In the genomic region with DNA sequence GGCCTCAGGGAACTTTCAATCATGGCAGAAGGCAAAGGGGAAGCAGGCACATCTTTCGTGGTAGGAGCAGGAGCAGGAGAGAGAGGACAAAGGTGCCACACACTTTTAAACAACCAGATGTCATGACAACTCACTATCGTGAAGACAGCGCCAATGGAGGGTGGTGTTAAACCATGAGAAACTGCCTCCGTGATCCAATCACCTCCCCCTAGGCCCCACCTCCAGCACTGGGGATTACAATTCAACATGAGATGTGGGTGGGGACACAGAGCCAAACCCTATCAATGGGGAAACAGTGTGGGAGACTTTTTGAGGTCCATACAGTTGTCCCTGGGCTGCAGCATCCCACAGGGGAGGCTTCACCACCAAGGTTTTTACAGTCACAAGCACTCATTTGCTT, we compare ENCODE assay signal across 17 cellular contexts. TPM values are rescaled to one million over a fixed set of nuclear protein-coding genes. Genes with fewer than 3 reads are reported as not detected.
DNase-seq lines count a peak whose midpoint lies in the region; ATAC-seq and TF ChIP-seq lines count a peak whose summit lies in the region.
"Had no signal": no experiment of that assay in that cellular context is flagged by ENCODE, and none has a peak within 500 bp of the region (broad histone marks: within the 10 kb centered on the region; RNA-seq: fewer than 3 reads in every experiment).

No MANE protein-coding gene starts in this region.

- no peaks in the 10 kb centered on the region for H3F3A ChIP-seq in GM23338 (replicated peaks; ENCODE audit: low read depth)

- H3K9ac ChIP-seq in KMS-11 (no peak overlapping the region), colonic mucosa (ENCODE audit: low read depth in 2 of 2, low read length in 2 of 2) (no peak overlapping the region), mesendoderm (ENCODE audit: low read length) (no peak overlapping the region)
- H3K9ac ChIP-seq: GM23248 had no signal

- H4K20me1 ChIP-seq in GM23338 (replicated peaks; ENCODE audit: insufficient read depth) (no peaks in the 10 kb centered on the region), KMS-11 (ENCODE audit: insufficient read depth) (no peaks in the 10 kb centered on the region)

- H3K4me3 ChIP-seq in GM23338: no peak overlapping the region
- H3K4me3 ChIP-seq in KMS-11 (IDR thresholded peaks at IDR 0.05; ENCODE audit: insufficient read depth, low read depth, low read length): no peak overlapping the region
- no peak overlapping the region for H3K4me3 ChIP-seq in colonic mucosa
- no peak overlapping the region for H3K4me3 ChIP-seq in mesendoderm (ENCODE audit: low read length)
- H3K4me3 ChIP-seq: GM23248, HAP-1, K562 had no signal

- no peak overlapping the region for H3K4me3 Mint-ChIP-seq in GM23338
- no peak overlapping the region for H3K4me3 Mint-ChIP-seq in activated T-helper 2 cell treated with anti-CD3 and anti-CD28 coated beads, Interferon-gamma antibody, Interleukin-2, Interleukin-4, amounts not matched to agents 10 μg/mL and 5 μg/mL and 100 μg/mL, durations not matched to agents 14 hours and 24 hours and 36 hours (ENCODE audit: low read depth)
- H3K4me3 Mint-ChIP-seq: CD4-positive, alpha-beta memory T cell had no signal

- peak overlapping the region; percentile 82 for H2AFZ ChIP-seq in GM23338
- H2AFZ ChIP-seq in KMS-11 (ENCODE audit: low read depth): peak overlapping the region; percentile 8; the same call in 1 of the 2 replicates
- H2AFZ ChIP-seq: GM23248 had no signal

- H3K79me1 ChIP-seq in mesendoderm (ENCODE audit: low read length): no peaks in the 10 kb centered on the region

- no peak overlapping the region for H3K56ac ChIP-seq in mesendoderm (ENCODE audit: low read length)

- H3K4me1 Mint-ChIP-seq in GM23338: peaks cover 8% of the 10 kb centered on the region
- H3K4me1 Mint-ChIP-seq in activated T-helper 2 cell treated with anti-CD3 and anti-CD28 coated beads, Interferon-gamma antibody, Interleukin-2, Interleukin-4, amounts not matched to agents 10 μg/mL and 5 μg/mL and 100 μg/mL, durations not matched to agents 14 hours and 24 hours and 36 hours (ENCODE audit: low read depth): no peaks in the 10 kb centered on the region

- H3K9me3 ChIP-seq in colonic mucosa: no peaks in the 10 kb centered on the region
- H3K9me3 ChIP-seq: BE2C, HAP-1 had no signal

- H2BK120ac ChIP-seq in mesendoderm (ENCODE audit: low read depth, low read length): no peak overlapping the region

- no CpG with 5 or more reads among the region's 4 CpGs for WGBS in mesendoderm (ENCODE audit: extremely low coverage, insufficient coverage, low lambda C conversion rate)

- H4K8ac ChIP-seq in mesendoderm (ENCODE audit: low read depth, low read length): no peak overlapping the region

- H3K36me3 Mint-ChIP-seq in GM23338 (ENCODE audit: low read depth): no peaks in the 10 kb centered on the region
- no peaks in the 10 kb centered on the region for H3K36me3 Mint-ChIP-seq in activated T-helper 2 cell treated with anti-CD3 and anti-CD28 coated beads, Interferon-gamma antibody, Interleukin-2, Interleukin-4, amounts not matched to agents 10 μg/mL and 5 μg/mL and 100 μg/mL, durations not matched to agents 14 hours and 24 hours and 36 hours (ENCODE audit: low read depth)
- H3K36me3 Mint-ChIP-seq: CD4-positive, alpha-beta memory T cell had no signal

- H2BK5ac ChIP-seq in mesendoderm (ENCODE audit: low read length): no peak overlapping the region

- ATAC-seq in GM23338 (peak; percentile 57), HG03571 (IDR thresholded peaks at IDR 0.05; ENCODE audit: unreplicated experiment) (no peak), GM18873 (IDR thresholded peaks at IDR 0.05; ENCODE audit: low FRiP score, unreplicated experiment) (no peak)
- ATAC-seq: K562 had no signal

- peaks cover 3% of the 10 kb centered on the region for H3K27me3 Mint-ChIP-seq in GM23338 (ENCODE audit: insufficient read depth, low read depth, poor library complexity)
- peaks cover 7% of the 10 kb centered on the region for H3K27me3 Mint-ChIP-seq in activated T-helper 2 cell treated with anti-CD3 and anti-CD28 coated beads, Interferon-gamma antibody, Interleukin-2, Interleukin-4, amounts not matched to agents 10 μg/mL and 5 μg/mL and 100 μg/mL, durations not matched to agents 14 hours and 24 hours and 36 hours (ENCODE audit: low read depth)

- H3K36me3 ChIP-seq in GM23338 (ENCODE audit: insufficient read depth): no peaks in the 10 kb centered on the region
- no peaks in the 10 kb centered on the region for H3K36me3 ChIP-seq in KMS-11 (ENCODE audit: insufficient read depth)
- no peaks in the 10 kb centered on the region for H3K36me3 ChIP-seq in colonic mucosa
- H3K36me3 ChIP-seq in mesendoderm (ENCODE audit: control insufficient read depth, insufficient read depth, low read length): no peaks in the 10 kb centered on the region
- H3K36me3 ChIP-seq: BE2C, HAP-1 had no signal

- no peaks in the 10 kb centered on the region for H3K9me2 ChIP-seq in GM23338 (ENCODE audit: insufficient read depth)

- H2BK15ac ChIP-seq in mesendoderm (replicated peaks; ENCODE audit: low read depth): no peak overlapping the region

- H3K27ac Mint-ChIP-seq in GM23338: no peak overlapping the region
- no peak overlapping the region for H3K27ac Mint-ChIP-seq in activated T-helper 2 cell treated with anti-CD3 and anti-CD28 coated beads, Interferon-gamma antibody, Interleukin-2, Interleukin-4, amounts not matched to agents 10 μg/mL and 5 μg/mL and 100 μg/mL, durations not matched to agents 14 hours and 24 hours and 36 hours
- H3K27ac Mint-ChIP-seq: CD4-positive, alpha-beta memory T cell had no signal

- DNase-seq in GM23338 (ENCODE audit: low spot score): peak; percentile 22
- peak; percentile 27 for DNase-seq in colonic mucosa
- DNase-seq in mesendoderm: peak; percentile 18
- no peak for DNase-seq in kidney glomerular epithelial cell (lab: John Stamatoyannopoulos, UW)
- no peak for DNase-seq in activated T-helper 2 cell treated with anti-CD3 and anti-CD28 coated beads, Interferon-gamma antibody, Interleukin-2, Interleukin-4, amounts not matched to agents 10 μg/mL and 5 μg/mL and 100 μg/mL, durations not matched to agents 14 hours and 24 hours and 36 hours (ENCODE audit: low spot score)
- DNase-seq: BE2C; CD4-positive, alpha-beta memory T cell; DND-41; GDM1; GM23248 had no signal

- H2AK5ac ChIP-seq in mesendoderm (ENCODE audit: low read length): no peak overlapping the region

- H3K23ac ChIP-seq in mesendoderm (ENCODE audit: low read length): no peak overlapping the region

- no peak overlapping the region for H3K4me2 ChIP-seq in GM23338
- H3K4me2 ChIP-seq in KMS-11: no peak overlapping the region
- H3K4me2 ChIP-seq in mesendoderm (ENCODE audit: low read length): no peak overlapping the region

- H3K4me1 ChIP-seq in GM23338 (ENCODE audit: insufficient read depth): no peaks in the 10 kb centered on the region
- H3K4me1 ChIP-seq in KMS-11 (ENCODE audit: low read depth, poor library complexity, severe bottlenecking): peaks cover 42% of the 10 kb centered on the region
- H3K4me1 ChIP-seq in colonic mucosa: no peaks in the 10 kb centered on the region
- peaks cover 3% of the 10 kb centered on the region for H3K4me1 ChIP-seq in mesendoderm (ENCODE audit: control insufficient read depth, low read depth, low read length)
- H3K4me1 ChIP-seq: BE2C had no signal

- no peak for TF ChIP-seq CTCF in GM23338 (conservative IDR thresholded peaks at IDR 0.05; ENCODE audit: low read depth in 2 of 2)
- no peak for TF ChIP-seq CTCF in KMS-11 (conservative IDR thresholded peaks at IDR 0.05; ENCODE audit: low read depth, low read length)
- no peak for TF ChIP-seq CTCF in colonic mucosa (IDR thresholded peaks at IDR 0.05)

- no peak overlapping the region for H4K5ac ChIP-seq in mesendoderm (ENCODE audit: low read length)

- no peak overlapping the region for H3K18ac ChIP-seq in mesendoderm (ENCODE audit: low read length)

- no peak overlapping the region for H3K4ac ChIP-seq in mesendoderm (ENCODE audit: low read depth, low read length)

- intact Hi-C loops in colonic mucosa (cut with DNase I): no loop called here
- intact Hi-C loops in activated T-helper 2 cell treated with anti-CD3 and anti-CD28 coated beads, Interferon-gamma antibody, Interleukin-2, Interleukin-4, amounts not matched to agents 10 μg/mL and 5 μg/mL and 100 μg/mL, durations not matched to agents 14 hours and 24 hours and 36 hours (cut with micrococcal nuclease): no loop called here

- H3K27me3 ChIP-seq in GM23338 (ENCODE audit: insufficient read depth) (no peaks in the 10 kb centered on the region), KMS-11 (ENCODE audit: insufficient read depth, low read depth) (no peaks in the 10 kb centered on the region), colonic mucosa (no peaks in the 10 kb centered on the region), mesendoderm (ENCODE audit: insufficient read depth, low read length, poor library complexity) (no peaks in the 10 kb centered on the region)

- no peaks in the 10 kb centered on the region for H3K79me2 ChIP-seq in GM23338 (replicated peaks; ENCODE audit: insufficient read depth)
- no peaks in the 10 kb centered on the region for H3K79me2 ChIP-seq in KMS-11 (ENCODE audit: insufficient read depth, low read depth)
- H3K79me2 ChIP-seq in mesendoderm (ENCODE audit: control insufficient read depth, insufficient read depth, low read length): no peaks in the 10 kb centered on the region

- H3K27ac ChIP-seq in GM23338 (ENCODE audit: low read depth) (no peak overlapping the region), KMS-11 (peak overlapping the region; percentile 67), colonic mucosa (no peak overlapping the region), mesendoderm (ENCODE audit: low read depth, low read length) (no peak overlapping the region)
- H3K27ac ChIP-seq: C4-2B, GM23248, HL-60 had no signal

- no peaks in the 10 kb centered on the region for H3K9me3 Mint-ChIP-seq in GM23338
- no peaks in the 10 kb centered on the region for H3K9me3 Mint-ChIP-seq in activated T-helper 2 cell treated with anti-CD3 and anti-CD28 coated beads, Interferon-gamma antibody, Interleukin-2, Interleukin-4, amounts not matched to agents 10 μg/mL and 5 μg/mL and 100 μg/mL, durations not matched to agents 14 hours and 24 hours and 36 hours
- H3K9me3 Mint-ChIP-seq: CD4-positive, alpha-beta memory T cell had no signal

TF ChIP-seq in GM23338, 12 proteins besides CTCF, POLR2A, EP300 and RAD21 (continues in another document):
- TF ChIP-seq NANOG (IDR thresholded peaks at IDR 0.05; ENCODE audit: borderline replicate concordance): no peak
- no peak for TF ChIP-seq EZH2 (IDR thresholded peaks at IDR 0.05; ENCODE audit: low read depth, unreplicated experiment)
- no peak for TF ChIP-seq EZH2phosphoT487 (IDR thresholded peaks at IDR 0.05; ENCODE audit: unreplicated experiment)
- no peak for TF ChIP-seq ZNF331 (CRISPR knock-in tag; IDR thresholded peaks at IDR 0.05; ENCODE audit: low read depth)
- no peak for TF ChIP-seq CREB1 (CRISPR knock-in tag; IDR thresholded peaks at IDR 0.05; ENCODE audit: low read depth)
- no peak for TF ChIP-seq ZNF114 (CRISPR knock-in tag; IDR thresholded peaks at IDR 0.05)

RNA-seq across cellular contexts. Expression of a gene that starts 41.9 kb away (rescaled TPM):
- total RNA-seq in GM23338 (2014; rRNA removed; shearing (Covaris generic)): 1.2 and 1.4 TPM in 2 replicates
- polyA plus RNA-seq in GM23338 (2016; fragmentation: Nextera tagmentation; extraction: Ambion mirVana): 5.3 and 6.0 TPM in 2 replicates
- under 1 TPM in 1 of 2 donors, not detected in 1; 0.45 TPM for total RNA-seq in colonic mucosa
- polyA plus RNA-seq in mesendoderm (2013, experiment 1 of 2): 0.48 TPM
- polyA plus RNA-seq in mesendoderm (2013, experiment 2 of 2): 0.35 TPM
- total RNA-seq in activated T-helper 2 cell treated with anti-CD3 and anti-CD28 coated beads, Interferon-gamma antibody, Interleukin-2, Interleukin-4, amounts not matched to agents 10 μg/mL and 5 μg/mL and 100 μg/mL, durations not matched to agents 14 hours and 24 hours and 36 hours: not detected in 2 replicates
- total RNA-seq: CD4-positive, alpha-beta memory T cell; K562 had no signal
- polyA plus RNA-seq: CD4-positive, alpha-beta memory T cell; K562 had no signal

Comparison
In these comparisons a context has a peak if more than half of its experiments do, and no peak if none do; other contexts are left out.
1. DNase-seq: peak in GM23338 (single experiment), colonic mucosa (single experiment) and mesendoderm (single experiment); none in kidney glomerular epithelial cell (single experiment) and activated T-helper 2 cell treated with anti-CD3 and anti-CD28 coated beads, Interferon-gamma antibody, Interleukin-2, Interleukin-4, amounts not matched to agents 10 μg/mL and 5 μg/mL and 100 μg/mL, durations not matched to agents 14 hours and 24 hours and 36 hours (single experiment).